In the genomic region with DNA sequence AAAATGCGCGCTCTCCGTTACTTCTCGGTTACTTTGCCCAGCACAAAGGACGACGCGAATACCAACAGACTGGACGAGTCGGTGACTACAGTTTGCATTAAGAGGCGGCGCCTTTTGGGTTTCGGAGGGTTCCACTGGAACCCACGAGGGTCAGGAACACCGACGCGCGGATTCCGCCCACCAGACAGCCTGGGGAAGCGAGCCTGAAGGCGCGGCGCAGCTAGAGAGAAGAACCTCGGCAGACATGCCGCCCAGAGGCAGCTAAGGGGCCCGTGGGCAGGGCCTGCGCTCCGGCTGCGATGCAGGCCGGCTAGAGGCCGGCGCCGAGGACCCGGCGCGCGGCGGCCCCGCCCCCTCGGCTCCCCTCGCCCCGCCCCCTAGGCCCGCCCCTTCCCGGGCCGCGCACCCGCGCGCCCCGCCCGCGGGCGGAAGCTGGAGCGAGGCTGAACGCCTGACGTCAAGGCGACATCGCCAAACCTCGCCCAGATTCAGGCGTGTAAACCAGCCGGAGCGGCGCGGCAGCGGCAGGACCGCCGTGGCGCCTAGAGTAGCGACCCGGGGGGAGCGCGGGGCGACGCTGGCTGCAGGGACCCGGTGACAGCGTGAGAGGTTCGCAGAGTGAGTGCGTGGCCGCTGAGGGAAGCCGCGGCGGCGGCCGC, we compare ENCODE assay signal across 1 cellular context.
A peak's percentile ranks its signal among the peaks of the same experiment; 100 is the strongest.
TF ChIP-seq lines count a peak whose summit lies in the region.

A gene (plus strand): TSS at position 465 of the 659 bp plus-strand sequence. CDS start 37,826 bp downstream, outside the sequence.

TF ChIP-seq in HepG2, 621 proteins besides CTCF, POLR2A, EP300 and RAD21 (continued from another document and continues in another):
- TF ChIP-seq SMAD3 (CRISPR knock-in tag; IDR thresholded peaks at IDR 0.05) (0 out of 2 replicates have a peak, but pooled peaks have one; percentile 8), AHR (CRISPR knock-in tag; IDR thresholded peaks at IDR 0.05) (no peak), SIX4 (CRISPR knock-in tag; IDR thresholded peaks at IDR 0.05) (no peak), SMAD9 (CRISPR knock-in tag; IDR thresholded peaks at IDR 0.05) (no peak), ZFYVE20 (CRISPR knock-in tag; IDR thresholded peaks at IDR 0.05; ENCODE audit: borderline replicate concordance, low read depth) (no peak), ZNF530 (CRISPR knock-in tag; IDR thresholded peaks at IDR 0.05; ENCODE audit: low read depth) (no peak), DPF2 (CRISPR knock-in tag; IDR thresholded peaks at IDR 0.05; ENCODE audit: borderline replicate concordance, low read depth) (no peak), CCAR2 (optimal IDR thresholded peaks at IDR 0.05; ENCODE audit: low read depth, low read length) (no peak), THAP11 (CRISPR knock-in tag; IDR thresholded peaks at IDR 0.05) (peak; percentile 54), RBFOX2 (IDR thresholded peaks at IDR 0.05; ENCODE audit: low read depth, low read length) (peak; percentile 88), MBNL3 (CRISPR knock-in tag; conservative IDR thresholded peaks at IDR 0.05) (no peak), ZNF136 (CRISPR knock-in tag; IDR thresholded peaks at IDR 0.05; ENCODE audit: low read depth) (no peak), PCBP2 (optimal IDR thresholded peaks at IDR 0.05; ENCODE audit: low read depth, low read length, poor library complexity, severe bottlenecking) (no peak), REXO4 (CRISPR knock-in tag; IDR thresholded peaks at IDR 0.05; ENCODE audit: borderline replicate concordance) (no peak), ZNF546 (CRISPR knock-in tag; conservative IDR thresholded peaks at IDR 0.05) (peak; percentile 32; the same call in 1 of the 2 replicates), ATAD3A (CRISPR knock-in tag; IDR thresholded peaks at IDR 0.05) (no peak), ZBTB7B (CRISPR knock-in tag; IDR thresholded peaks at IDR 0.05) (0 out of 2 replicates have a peak, but pooled peaks have one; percentile 41), KDM5A (IDR thresholded peaks at IDR 0.05; ENCODE audit: borderline replicate concordance, low read length) (0 out of 2 replicates have a peak, but pooled peaks have one; percentile 33), ZNF883 (CRISPR knock-in tag; IDR thresholded peaks at IDR 0.05; ENCODE audit: not compliant biosample characterization) (no peak), RNF2 (conservative IDR thresholded peaks at IDR 0.05; ENCODE audit: low read depth) (0 out of 2 replicates have a peak, but pooled peaks have one; percentile 29), ZNF652 (CRISPR knock-in tag; IDR thresholded peaks at IDR 0.05; ENCODE audit: borderline replicate concordance, low read depth) (no peak), ZNF383 (CRISPR knock-in tag; IDR thresholded peaks at IDR 0.05; ENCODE audit: borderline replicate concordance) (no peak), ZNF678 (CRISPR knock-in tag; IDR thresholded peaks at IDR 0.05) (no peak), SIN3A (IDR thresholded peaks at IDR 0.05; ENCODE audit: borderline replicate concordance, low read depth, low read length) (peak; percentile 67; the same call in 1 of the 2 replicates), GFI1 (CRISPR knock-in tag; IDR thresholded peaks at IDR 0.05; ENCODE audit: borderline replicate concordance) (peak; percentile 52; the same call in 1 of the 2 replicates), ZMYM4 (CRISPR knock-in tag; IDR thresholded peaks at IDR 0.05) (peak; percentile 52), POLR2AphosphoS2 (IDR thresholded peaks at IDR 0.05; ENCODE audit: low read depth, low read length) (no peak), STAT5B (CRISPR knock-in tag; IDR thresholded peaks at IDR 0.05) (no peak), MTA1 (CRISPR knock-in tag; IDR thresholded peaks at IDR 0.05; ENCODE audit: borderline replicate concordance) (no peak), JDP2 (CRISPR knock-in tag; IDR thresholded peaks at IDR 0.05; ENCODE audit: borderline replicate concordance) (no peak), ZC3H13 (CRISPR knock-in tag; IDR thresholded peaks at IDR 0.05) (peak; percentile 30; the same call in 1 of the 2 replicates), ZNF761 (CRISPR knock-in tag; conservative IDR thresholded peaks at IDR 0.05) (peak; percentile 86; the same call in 1 of the 2 replicates), DMAP1 (CRISPR knock-in tag; IDR thresholded peaks at IDR 0.05) (peak; percentile 71; the same call in 1 of the 2 replicates), HNRNPLL (IDR thresholded peaks at IDR 0.05; ENCODE audit: low read depth, low read length, poor library complexity, severe bottlenecking) (peak; percentile 75), ZNF20 (CRISPR knock-in tag; IDR thresholded peaks at IDR 0.05) (no peak), ZNF747 (CRISPR knock-in tag; IDR thresholded peaks at IDR 0.05; ENCODE audit: borderline replicate concordance) (no peak), IRF2 (CRISPR knock-in tag; IDR thresholded peaks at IDR 0.05) (peak; percentile 60), SRY (CRISPR knock-in tag; IDR thresholded peaks at IDR 0.05) (peak; percentile 84; the same call in 1 of the 2 replicates), DNMT1 (CRISPR knock-in tag; IDR thresholded peaks at IDR 0.05) (no peak), MEIS2 (CRISPR knock-in tag; IDR thresholded peaks at IDR 0.05) (peak; percentile 50; the same call in 1 of the 2 replicates)
- TF ChIP-seq, protein P1, sequence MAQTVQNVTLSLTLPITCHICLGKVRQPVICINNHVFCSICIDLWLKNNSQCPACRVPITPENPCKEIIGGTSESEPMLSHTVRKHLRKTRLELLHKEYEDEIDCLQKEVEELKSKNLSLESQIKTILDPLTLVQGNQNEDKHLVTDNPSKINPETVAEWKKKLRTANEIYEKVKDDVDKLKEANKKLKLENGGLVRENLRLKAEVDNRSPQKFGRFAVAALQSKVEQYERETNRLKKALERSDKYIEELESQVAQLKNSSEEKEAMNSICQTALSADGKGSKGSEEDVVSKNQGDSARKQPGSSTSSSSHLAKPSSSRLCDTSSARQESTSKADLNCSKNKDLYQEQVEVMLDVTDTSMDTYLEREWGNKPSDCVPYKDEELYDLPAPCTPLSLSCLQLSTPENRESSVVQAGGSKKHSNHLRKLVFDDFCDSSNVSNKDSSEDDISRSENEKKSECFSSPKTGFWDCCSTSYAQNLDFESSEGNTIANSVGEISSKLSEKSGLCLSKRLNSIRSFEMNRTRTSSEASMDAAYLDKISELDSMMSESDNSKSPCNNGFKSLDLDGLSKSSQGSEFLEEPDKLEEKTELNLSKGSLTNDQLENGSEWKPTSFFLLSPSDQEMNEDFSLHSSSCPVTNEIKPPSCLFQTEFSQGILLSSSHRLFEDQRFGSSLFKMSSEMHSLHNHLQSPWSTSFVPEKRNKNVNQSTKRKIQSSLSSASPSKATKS (CRISPR knock-in tag; IDR thresholded peaks at IDR 0.05) = no peak
- TF ChIP-seq, protein P2, sequence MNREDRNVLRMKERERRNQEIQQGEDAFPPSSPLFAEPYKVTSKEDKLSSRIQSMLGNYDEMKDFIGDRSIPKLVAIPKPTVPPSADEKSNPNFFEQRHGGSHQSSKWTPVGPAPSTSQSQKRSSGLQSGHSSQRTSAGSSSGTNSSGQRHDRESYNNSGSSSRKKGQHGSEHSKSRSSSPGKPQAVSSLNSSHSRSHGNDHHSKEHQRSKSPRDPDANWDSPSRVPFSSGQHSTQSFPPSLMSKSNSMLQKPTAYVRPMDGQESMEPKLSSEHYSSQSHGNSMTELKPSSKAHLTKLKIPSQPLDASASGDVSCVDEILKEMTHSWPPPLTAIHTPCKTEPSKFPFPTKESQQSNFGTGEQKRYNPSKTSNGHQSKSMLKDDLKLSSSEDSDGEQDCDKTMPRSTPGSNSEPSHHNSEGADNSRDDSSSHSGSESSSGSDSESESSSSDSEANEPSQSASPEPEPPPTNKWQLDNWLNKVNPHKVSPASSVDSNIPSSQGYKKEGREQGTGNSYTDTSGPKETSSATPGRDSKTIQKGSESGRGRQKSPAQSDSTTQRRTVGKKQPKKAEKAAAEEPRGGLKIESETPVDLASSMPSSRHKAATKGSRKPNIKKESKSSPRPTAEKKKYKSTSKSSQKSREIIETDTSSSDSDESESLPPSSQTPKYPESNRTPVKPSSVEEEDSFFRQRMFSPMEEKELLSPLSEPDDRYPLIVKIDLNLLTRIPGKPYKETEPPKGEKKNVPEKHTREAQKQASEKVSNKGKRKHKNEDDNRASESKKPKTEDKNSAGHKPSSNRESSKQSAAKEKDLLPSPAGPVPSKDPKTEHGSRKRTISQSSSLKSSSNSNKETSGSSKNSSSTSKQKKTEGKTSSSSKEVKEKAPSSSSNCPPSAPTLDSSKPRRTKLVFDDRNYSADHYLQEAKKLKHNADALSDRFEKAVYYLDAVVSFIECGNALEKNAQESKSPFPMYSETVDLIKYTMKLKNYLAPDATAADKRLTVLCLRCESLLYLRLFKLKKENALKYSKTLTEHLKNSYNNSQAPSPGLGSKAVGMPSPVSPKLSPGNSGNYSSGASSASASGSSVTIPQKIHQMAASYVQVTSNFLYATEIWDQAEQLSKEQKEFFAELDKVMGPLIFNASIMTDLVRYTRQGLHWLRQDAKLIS (CRISPR knock-in tag; IDR thresholded peaks at IDR 0.05) = no peak
- TF ChIP-seq, protein P3, sequence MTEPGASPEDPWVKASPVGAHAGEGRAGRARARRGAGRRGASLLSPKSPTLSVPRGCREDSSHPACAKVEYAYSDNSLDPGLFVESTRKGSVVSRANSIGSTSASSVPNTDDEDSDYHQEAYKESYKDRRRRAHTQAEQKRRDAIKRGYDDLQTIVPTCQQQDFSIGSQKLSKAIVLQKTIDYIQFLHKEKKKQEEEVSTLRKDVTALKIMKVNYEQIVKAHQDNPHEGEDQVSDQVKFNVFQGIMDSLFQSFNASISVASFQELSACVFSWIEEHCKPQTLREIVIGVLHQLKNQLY (CRISPR knock-in tag; IDR thresholded peaks at IDR 0.05) = no peak
- TF ChIP-seq, protein P4, sequence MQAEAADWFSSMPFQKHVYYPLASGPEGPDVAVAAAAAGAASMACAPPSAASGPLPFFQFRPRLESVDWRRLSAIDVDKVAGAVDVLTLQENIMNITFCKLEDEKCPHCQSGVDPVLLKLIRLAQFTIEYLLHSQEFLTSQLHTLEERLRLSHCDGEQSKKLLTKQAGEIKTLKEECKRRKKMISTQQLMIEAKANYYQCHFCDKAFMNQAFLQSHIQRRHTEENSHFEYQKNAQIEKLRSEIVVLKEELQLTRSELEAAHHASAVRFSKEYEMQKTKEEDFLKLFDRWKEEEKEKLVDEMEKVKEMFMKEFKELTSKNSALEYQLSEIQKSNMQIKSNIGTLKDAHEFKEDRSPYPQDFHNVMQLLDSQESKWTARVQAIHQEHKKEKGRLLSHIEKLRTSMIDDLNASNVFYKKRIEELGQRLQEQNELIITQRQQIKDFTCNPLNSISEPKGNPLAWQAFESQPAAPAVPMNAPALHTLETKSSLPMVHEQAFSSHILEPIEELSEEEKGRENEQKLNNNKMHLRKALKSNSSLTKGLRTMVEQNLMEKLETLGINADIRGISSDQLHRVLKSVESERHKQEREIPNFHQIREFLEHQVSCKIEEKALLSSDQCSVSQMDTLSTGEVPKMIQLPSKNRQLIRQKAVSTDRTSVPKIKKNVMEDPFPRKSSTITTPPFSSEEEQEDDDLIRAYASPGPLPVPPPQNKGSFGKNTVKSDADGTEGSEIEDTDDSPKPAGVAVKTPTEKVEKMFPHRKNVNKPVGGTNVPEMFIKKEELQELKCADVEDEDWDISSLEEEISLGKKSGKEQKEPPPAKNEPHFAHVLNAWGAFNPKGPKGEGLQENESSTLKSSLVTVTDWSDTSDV (CRISPR knock-in tag; IDR thresholded peaks at IDR 0.05) = 0 out of 2 replicates have a peak, but pooled peaks have one; percentile 59
- TF ChIP-seq, protein P5, sequence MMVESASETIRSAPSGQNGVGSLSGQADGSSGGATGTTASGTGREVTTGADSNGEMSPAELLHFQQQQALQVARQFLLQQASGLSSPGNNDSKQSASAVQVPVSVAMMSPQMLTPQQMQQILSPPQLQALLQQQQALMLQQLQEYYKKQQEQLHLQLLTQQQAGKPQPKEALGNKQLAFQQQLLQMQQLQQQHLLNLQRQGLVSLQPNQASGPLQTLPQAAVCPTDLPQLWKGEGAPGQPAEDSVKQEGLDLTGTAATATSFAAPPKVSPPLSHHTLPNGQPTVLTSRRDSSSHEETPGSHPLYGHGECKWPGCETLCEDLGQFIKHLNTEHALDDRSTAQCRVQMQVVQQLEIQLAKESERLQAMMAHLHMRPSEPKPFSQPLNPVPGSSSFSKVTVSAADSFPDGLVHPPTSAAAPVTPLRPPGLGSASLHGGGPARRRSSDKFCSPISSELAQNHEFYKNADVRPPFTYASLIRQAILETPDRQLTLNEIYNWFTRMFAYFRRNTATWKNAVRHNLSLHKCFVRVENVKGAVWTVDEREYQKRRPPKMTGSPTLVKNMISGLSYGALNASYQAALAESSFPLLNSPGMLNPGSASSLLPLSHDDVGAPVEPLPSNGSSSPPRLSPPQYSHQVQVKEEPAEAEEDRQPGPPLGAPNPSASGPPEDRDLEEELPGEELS (CRISPR knock-in tag; IDR thresholded peaks at IDR 0.05) = no peak
- TF ChIP-seq, protein P6, sequence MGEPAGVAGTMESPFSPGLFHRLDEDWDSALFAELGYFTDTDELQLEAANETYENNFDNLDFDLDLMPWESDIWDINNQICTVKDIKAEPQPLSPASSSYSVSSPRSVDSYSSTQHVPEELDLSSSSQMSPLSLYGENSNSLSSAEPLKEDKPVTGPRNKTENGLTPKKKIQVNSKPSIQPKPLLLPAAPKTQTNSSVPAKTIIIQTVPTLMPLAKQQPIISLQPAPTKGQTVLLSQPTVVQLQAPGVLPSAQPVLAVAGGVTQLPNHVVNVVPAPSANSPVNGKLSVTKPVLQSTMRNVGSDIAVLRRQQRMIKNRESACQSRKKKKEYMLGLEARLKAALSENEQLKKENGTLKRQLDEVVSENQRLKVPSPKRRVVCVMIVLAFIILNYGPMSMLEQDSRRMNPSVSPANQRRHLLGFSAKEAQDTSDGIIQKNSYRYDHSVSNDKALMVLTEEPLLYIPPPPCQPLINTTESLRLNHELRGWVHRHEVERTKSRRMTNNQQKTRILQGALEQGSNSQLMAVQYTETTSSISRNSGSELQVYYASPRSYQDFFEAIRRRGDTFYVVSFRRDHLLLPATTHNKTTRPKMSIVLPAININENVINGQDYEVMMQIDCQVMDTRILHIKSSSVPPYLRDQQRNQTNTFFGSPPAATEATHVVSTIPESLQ (CRISPR knock-in tag; conservative IDR thresholded peaks at IDR 0.05) = no peak
